In genomic region chr11:12674936-12675696, GRCh38 we compare ENCODE assay signal across 8 cellular contexts. TPM values are rescaled to one million over a fixed set of nuclear protein-coding genes. Genes with fewer than 3 reads are reported as not detected.
DNase-seq lines count a peak whose midpoint lies in the region; ATAC-seq and TF ChIP-seq lines count a peak whose summit lies in the region.

No MANE protein-coding gene starts in this region.

- H4K8ac ChIP-seq in neuronal stem cell (ENCODE audit: low read depth, low read length): no peak overlapping the region

- H3K9ac ChIP-seq in neuronal stem cell (ENCODE audit: low read depth, low read length, poor library complexity): peak overlapping the region; percentile 24

- in situ Hi-C loops in GM13977 (cut with MboI; ENCODE audit: low pct_unique_long_range_greater_than_20kb, low sequenced_read_pairs, unreplicated experiment): no loop called here

- peak overlapping the region; percentile 61 for H2BK120ac ChIP-seq in neuronal stem cell (ENCODE audit: low read depth, low read length)

- peaks cover 3% of the 10 kb centered on the region for H3K79me1 ChIP-seq in neuronal stem cell (ENCODE audit: low read depth, low read length)

- H3K27ac ChIP-seq in neuronal stem cell (replicated peaks; ENCODE audit: low read length): peak overlapping the region; percentile 85

- H3K4me1 Mint-ChIP-seq in activated CD8-positive, alpha-beta T cell treated with anti-CD3 and anti-CD28 coated beads for 36 hours (ENCODE audit: low read depth): peaks cover 7% of the 10 kb centered on the region

- H4K91ac ChIP-seq in neuronal stem cell (ENCODE audit: low read depth, low read length, poor library complexity): no peak overlapping the region

- WGBS in neuronal stem cell (ENCODE audit: extremely low coverage in 2 of 2, insufficient read length in 2 of 2, insufficient replicate concordance in 1 of 2), 2 donors: no CpG with 5 or more reads among the region's 81 CpGs

- CTCF ChIA-PET in activated CD8-positive, alpha-beta T cell treated with anti-CD3 and anti-CD28 coated beads for 36 hours (lab: Charles Lee): no interaction called here

- peak overlapping the region; percentile 51 for H2BK15ac ChIP-seq in neuronal stem cell (ENCODE audit: low read length)

- H2AFZ ChIP-seq in neuronal stem cell (ENCODE audit: low read length): peak overlapping the region; percentile 83

- peaks cover 4 to 27% of the 10 kb centered on the region in 2 donors for H3K4me1 ChIP-seq in neuronal stem cell (ENCODE audit: control insufficient read depth in 2 of 2, insufficient read depth in 1 of 2, low read depth in 1 of 2, low read length in 2 of 2)

- peak overlapping the region; percentile 97 for H3K18ac ChIP-seq in neuronal stem cell (ENCODE audit: low read length)

- peak overlapping the region; percentile 57 for H3K4me2 ChIP-seq in neuronal stem cell (ENCODE audit: insufficient read depth, low read length, poor library complexity, severe bottlenecking)

- no peaks in the 10 kb centered on the region for H3K9me3 ChIP-seq in neuronal stem cell (replicated peaks in 1 of 2; ENCODE audit: control insufficient read depth in 2 of 2, insufficient read depth in 1 of 2, low read depth in 1 of 2, low read length in 2 of 2)

- H3K27me3 ChIP-seq in neuronal stem cell (ENCODE audit: control insufficient read depth in 3 of 3, insufficient read depth in 3 of 3, low read depth in 1 of 3, low read length in 3 of 3): no peaks in the 10 kb centered on the region

- H3K4ac ChIP-seq in neuronal stem cell (ENCODE audit: low read length): no peak overlapping the region

- no peak overlapping the region for H3K27ac Mint-ChIP-seq in activated CD8-positive, alpha-beta T cell treated with anti-CD3 and anti-CD28 coated beads for 36 hours

- POLR2A ChIA-PET in activated CD8-positive, alpha-beta T cell treated with anti-CD3 and anti-CD28 coated beads for 36 hours (lab: Charles Lee): no interaction called here

- intact Hi-C loops in activated CD8-positive, alpha-beta T cell treated with anti-CD3 and anti-CD28 coated beads for 36 hours (cut with micrococcal nuclease): loop anchor here (10.0 kb wide), 1 partner anchor 210 kb away; no protein-coding TSS in a partner anchor

- no peak overlapping the region for H3K23ac ChIP-seq in neuronal stem cell (ENCODE audit: low read depth, low read length, poor library complexity)

- no peaks in the 10 kb centered on the region for H3K36me3 Mint-ChIP-seq in activated CD8-positive, alpha-beta T cell treated with anti-CD3 and anti-CD28 coated beads for 36 hours (ENCODE audit: low read depth)

- no peak for TF ChIP-seq CTCF in activated CD8-positive, alpha-beta T cell treated with anti-CD3 and anti-CD28 coated beads for 36 hours (IDR thresholded peaks at IDR 0.05)
- TF ChIP-seq CTCF in GM13977 (IDR thresholded peaks at IDR 0.05; ENCODE audit: extremely low read depth, insufficient read depth, missing control alignments): no peak

- peak overlapping the region; percentile 49 for H3K14ac ChIP-seq in neuronal stem cell (ENCODE audit: low read length)

- DNase-seq in DMS153 treated with DMSO at 0.1 percent for 48 hours (lab: John Stamatoyannopoulos, UW; ENCODE audit: unreplicated experiment) (peak; percentile 22), HT-29 (ENCODE audit: low spot score) (peak; percentile 67), globus pallidus (ENCODE audit: low spot score) (peak; percentile 63), neuronal stem cell (ENCODE audit: low spot score) (no peak), GM13977 (ENCODE audit: low spot score) (no peak), epidermal melanocyte (ENCODE audit: insufficient read length, low spot score) (no peak)
- DNase-seq in activated CD8-positive, alpha-beta T cell treated with anti-CD3 and anti-CD28 coated beads for 36 hours: no peak

- ATAC-seq in activated CD8-positive, alpha-beta T cell treated with anti-CD3 and anti-CD28 coated beads for 36 hours: no peak
- no peak for ATAC-seq in HG03045 (IDR thresholded peaks at IDR 0.05; ENCODE audit: unreplicated experiment)

- no peaks in the 10 kb centered on the region for H3K9me3 Mint-ChIP-seq in activated CD8-positive, alpha-beta T cell treated with anti-CD3 and anti-CD28 coated beads for 36 hours

- H3K27me3 Mint-ChIP-seq in activated CD8-positive, alpha-beta T cell treated with anti-CD3 and anti-CD28 coated beads for 36 hours: peaks cover 66% of the 10 kb centered on the region

- H2AK5ac ChIP-seq in neuronal stem cell (ENCODE audit: low read depth, low read length): peak overlapping the region; percentile 85

- H3K4me3 ChIP-seq in neuronal stem cell (ENCODE audit: low read length in 2 of 2): peak overlapping the region; percentile 79 to 97

- H3K36me3 ChIP-seq in neuronal stem cell (replicated peaks in 1 of 2; ENCODE audit: control insufficient read depth in 2 of 2, insufficient read depth in 2 of 2, low read length in 2 of 2): peaks cover 0 to 16% of the 10 kb centered on the region in 2 donors

- H3K4me3 Mint-ChIP-seq in activated CD8-positive, alpha-beta T cell treated with anti-CD3 and anti-CD28 coated beads for 36 hours: peak overlapping the region; percentile 50

- H2BK5ac ChIP-seq in neuronal stem cell (ENCODE audit: low read length): peak overlapping the region; percentile 91

- H2BK12ac ChIP-seq in neuronal stem cell (ENCODE audit: low read length): no peak overlapping the region

RNA-seq across cellular contexts. Expression of gene TEAD1, which starts 0.9 kb away (rescaled TPM):
- total RNA-seq in HT-29 (2014; rRNA removed; shearing (Covaris generic)): 99.5 and 102 TPM in 2 replicates
- under 1 TPM; 0.25 to 0.83 TPM for total RNA-seq in activated CD8-positive, alpha-beta T cell treated with anti-CD3 and anti-CD28 coated beads for 36 hours
- 57.7 TPM for polyA plus RNA-seq in neuronal stem cell (2013, experiment 1 of 2)
- 58.5 TPM for polyA plus RNA-seq in neuronal stem cell (2013, experiment 2 of 2)

Comparison
In these comparisons a context has a peak if more than half of its experiments do, and no peak if none do; other contexts are left out.
1. DNase-seq: peak in DMS153 treated with DMSO at 0.1 percent for 48 hours (single experiment), HT-29 (single experiment) and globus pallidus (single experiment); none in activated CD8-positive, alpha-beta T cell treated with anti-CD3 and anti-CD28 coated beads for 36 hours (single experiment), neuronal stem cell (single experiment), GM13977 (single experiment) and epidermal melanocyte (single experiment).
2. RNA of gene TEAD1, which starts 0.9 kb away (total RNA-seq): 99.5 to 102 TPM in HT-29; 0.25 to 0.83 TPM in activated CD8-positive, alpha-beta T cell treated with anti-CD3 and anti-CD28 coated beads for 36 hours; every median in the first group is over 10 times any median in the second.